8 cellular contexts compared by ENCODE assay signal in genomic region chrX:115690554-115691216, GRCh38.
DNase-seq lines count a peak whose midpoint lies in the region; ATAC-seq, FAIRE-seq and TF ChIP-seq lines count a peak whose summit lies in the region.

No MANE protein-coding gene starts in this region.

- H3K27me3 ChIP-seq in neural progenitor cell: no peaks in the 10 kb centered on the region
- H3K27me3 ChIP-seq in uterus: no peaks in the 10 kb centered on the region

- no peaks in the 10 kb centered on the region for H3K79me2 ChIP-seq in neural progenitor cell (ENCODE audit: low read depth)

- H3K36me3 ChIP-seq in neural progenitor cell (no peaks in the 10 kb centered on the region), uterus (no peaks in the 10 kb centered on the region)

- no peaks in the 10 kb centered on the region for H3K4me1 Mint-ChIP-seq in activated CD8-positive, alpha-beta memory T cell treated with anti-CD3 and anti-CD28 coated beads, Interleukin-2, amount 10 ng/mL, durations not matched to agents 7 days and 5 days
- H3K4me1 Mint-ChIP-seq in neural progenitor cell: peaks cover 19% of the 10 kb centered on the region

- intact Hi-C loops in uterus (cut with DNase I; ENCODE audit: low total_unique reads): no loop called here

- H3K4me2 ChIP-seq in neural progenitor cell: peak overlapping the region; percentile 30

- no peak overlapping the region for H3K4me3 Mint-ChIP-seq in activated CD8-positive, alpha-beta memory T cell treated with anti-CD3 and anti-CD28 coated beads, Interleukin-2, amount 10 ng/mL, durations not matched to agents 7 days and 5 days
- no peak overlapping the region for H3K4me3 Mint-ChIP-seq in neural progenitor cell

- peak overlapping the region; percentile 96 for H2AFZ ChIP-seq in neural progenitor cell (replicated peaks)

- H3K27ac ChIP-seq in neural progenitor cell: peak overlapping the region; percentile 50
- peak overlapping the region; percentile 61 to 82 for H3K27ac ChIP-seq in uterus

- no peak overlapping the region for H3K9ac ChIP-seq in neural progenitor cell

- peak; percentile 77 for FAIRE-seq in GM19239 (lab: Jason Lieb, UNC)

- H4K20me1 ChIP-seq in neural progenitor cell (ENCODE audit: low read depth): no peaks in the 10 kb centered on the region

- no peaks in the 10 kb centered on the region for H3K9me3 Mint-ChIP-seq in activated CD8-positive, alpha-beta memory T cell treated with anti-CD3 and anti-CD28 coated beads, Interleukin-2, amount 10 ng/mL, durations not matched to agents 7 days and 5 days (ENCODE audit: low read depth)
- no peaks in the 10 kb centered on the region for H3K9me3 Mint-ChIP-seq in neural progenitor cell

- H3K4me1 ChIP-seq in neural progenitor cell: peaks cover 24% of the 10 kb centered on the region
- H3K4me1 ChIP-seq in uterus: no peaks in the 10 kb centered on the region

- CTCF ChIA-PET in activated CD8-positive, alpha-beta memory T cell treated with anti-CD3 and anti-CD28 coated beads, Interleukin-2, amount 10 ng/mL, durations not matched to agents 7 days and 5 days (lab: Charles Lee): interaction anchor here (1.6 kb wide), 1 partner anchor 360 kb away, joined by 5 read pairs; no protein-coding TSS in a partner anchor

- peak; percentile 68 for TF ChIP-seq CTCF in fibroblast of pulmonary artery (IDR thresholded peaks at IDR 0.05; ENCODE audit: low read length, missing control alignments)
- TF ChIP-seq CTCF in neural progenitor cell (IDR thresholded peaks at IDR 0.05): peak; percentile 95
- TF ChIP-seq CTCF in uterus (IDR thresholded peaks at IDR 0.05): peak; percentile 77 to 87 (median 82)

- ATAC-seq in HG03342 (IDR thresholded peaks at IDR 0.05; ENCODE audit: unreplicated experiment): peak; percentile 99
- ATAC-seq in activated CD8-positive, alpha-beta memory T cell treated with anti-CD3 and anti-CD28 coated beads, Interleukin-2, amount 10 ng/mL, durations not matched to agents 7 days and 5 days: no peak

- no peak overlapping the region for H3K27ac Mint-ChIP-seq in activated CD8-positive, alpha-beta memory T cell treated with anti-CD3 and anti-CD28 coated beads, Interleukin-2, amount 10 ng/mL, durations not matched to agents 7 days and 5 days
- peak overlapping the region; percentile 20 for H3K27ac Mint-ChIP-seq in neural progenitor cell

- H3K36me3 Mint-ChIP-seq in activated CD8-positive, alpha-beta memory T cell treated with anti-CD3 and anti-CD28 coated beads, Interleukin-2, amount 10 ng/mL, durations not matched to agents 7 days and 5 days: no peaks in the 10 kb centered on the region
- no peaks in the 10 kb centered on the region for H3K36me3 Mint-ChIP-seq in neural progenitor cell

- H3F3A ChIP-seq in neural progenitor cell (ENCODE audit: low read depth): peaks cover 51% of the 10 kb centered on the region

- H3K9me3 ChIP-seq in neural progenitor cell (ENCODE audit: low read depth) (no peaks in the 10 kb centered on the region), uterus (no peaks in the 10 kb centered on the region)

- H3K27me3 Mint-ChIP-seq in activated CD8-positive, alpha-beta memory T cell treated with anti-CD3 and anti-CD28 coated beads, Interleukin-2, amount 10 ng/mL, durations not matched to agents 7 days and 5 days: no peaks in the 10 kb centered on the region
- peaks cover 4% of the 10 kb centered on the region for H3K27me3 Mint-ChIP-seq in neural progenitor cell (ENCODE audit: insufficient read depth, low read depth)

- no peak overlapping the region for H3K4me3 ChIP-seq in fibroblast of pulmonary artery (replicated peaks; ENCODE audit: low read depth, low read length)
- H3K4me3 ChIP-seq in neural progenitor cell: no peak overlapping the region
- no peak overlapping the region for H3K4me3 ChIP-seq in uterus

- TF ChIP-seq POLR2A in uterus (IDR thresholded peaks at IDR 0.05): no peak

- DNase-seq in COR-L47 (lab: John Stamatoyannopoulos, UW): peak; percentile 44
- DNase-seq in GM19239 (ENCODE audit: insufficient read length, low spot score): peak; percentile 3
- DNase-seq in NCI-H2196 (lab: John Stamatoyannopoulos, UW; ENCODE audit: unreplicated experiment): peak; percentile 57
- DNase-seq in activated CD8-positive, alpha-beta memory T cell treated with anti-CD3 and anti-CD28 coated beads, Interleukin-2, amount 10 ng/mL, durations not matched to agents 7 days and 5 days: peak; percentile 40
- DNase-seq in fibroblast of pulmonary artery (ENCODE audit: low read depth): peak; percentile 90
- DNase-seq in neural progenitor cell (ENCODE audit: low spot score): peak; percentile 91
- DNase-seq in uterus: peak; percentile 41 to 68

Comparison
In these comparisons a context has a peak if more than half of its experiments do, and no peak if none do; other contexts are left out.
1. DNase-seq: peak in every context shown above with its lines; median percentile 91 in neural progenitor cell; 90 in fibroblast of pulmonary artery; 57 in NCI-H2196; 54 in uterus; 44 in COR-L47; 40 in activated CD8-positive, alpha-beta memory T cell treated with anti-CD3 and anti-CD28 coated beads, Interleukin-2, amount 10 ng/mL, durations not matched to agents 7 days and 5 days; 3 in GM19239.